Comparison of ENCODE assay signal across 1 cellular context in the genomic region with DNA sequence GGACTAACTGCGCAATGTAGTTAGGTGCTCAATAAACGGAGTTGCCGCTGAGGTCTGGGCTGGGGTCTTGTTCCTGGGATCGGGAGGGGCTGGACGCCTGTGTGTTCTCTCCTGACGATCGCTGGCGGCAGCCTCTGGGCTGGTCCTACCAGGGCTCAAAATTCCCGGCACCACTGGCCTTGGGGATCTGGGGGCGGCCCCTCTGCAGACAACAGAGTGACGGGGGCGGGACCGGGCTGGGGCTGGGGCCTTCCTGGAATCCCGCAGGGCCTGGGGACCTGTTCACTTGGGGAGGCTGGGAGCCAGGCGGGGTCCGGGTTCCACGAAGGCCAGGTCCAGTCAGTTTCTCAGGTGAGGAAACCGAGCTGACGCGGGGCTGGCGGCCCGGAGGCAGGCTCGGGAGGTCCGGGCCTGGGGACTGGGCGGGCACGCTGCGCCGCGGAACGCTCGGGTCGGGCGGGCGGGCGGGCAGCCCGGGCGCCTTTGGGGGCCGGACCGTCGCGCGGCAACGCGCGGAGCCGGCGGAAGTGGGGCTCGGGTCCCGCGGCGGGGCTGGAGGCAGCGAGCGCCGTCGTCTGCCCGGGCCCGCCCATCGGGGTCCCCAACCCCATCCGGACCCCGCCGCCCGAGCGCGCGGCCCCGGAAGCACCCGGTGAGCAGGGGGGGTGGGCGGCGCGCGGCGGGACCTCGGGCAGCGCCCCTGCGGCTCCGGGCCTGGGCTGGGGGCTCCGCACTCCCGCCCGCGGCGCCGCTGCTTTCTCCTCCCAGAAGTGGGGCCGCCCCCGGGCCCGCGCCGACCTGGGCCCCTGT.
A peak's percentile ranks its signal among the peaks of the same experiment; 100 is the strongest.
TF ChIP-seq lines count a peak whose summit lies in the region.

A gene (plus strand): TSS at position 524 of the 810 bp plus-strand sequence. CDS start 4,107 bp downstream, outside the sequence.

TF ChIP-seq in GM12878, 131 proteins besides CTCF, POLR2A, EP300 and RAD21 (continued from another document):
- TF ChIP-seq, protein P1, sequence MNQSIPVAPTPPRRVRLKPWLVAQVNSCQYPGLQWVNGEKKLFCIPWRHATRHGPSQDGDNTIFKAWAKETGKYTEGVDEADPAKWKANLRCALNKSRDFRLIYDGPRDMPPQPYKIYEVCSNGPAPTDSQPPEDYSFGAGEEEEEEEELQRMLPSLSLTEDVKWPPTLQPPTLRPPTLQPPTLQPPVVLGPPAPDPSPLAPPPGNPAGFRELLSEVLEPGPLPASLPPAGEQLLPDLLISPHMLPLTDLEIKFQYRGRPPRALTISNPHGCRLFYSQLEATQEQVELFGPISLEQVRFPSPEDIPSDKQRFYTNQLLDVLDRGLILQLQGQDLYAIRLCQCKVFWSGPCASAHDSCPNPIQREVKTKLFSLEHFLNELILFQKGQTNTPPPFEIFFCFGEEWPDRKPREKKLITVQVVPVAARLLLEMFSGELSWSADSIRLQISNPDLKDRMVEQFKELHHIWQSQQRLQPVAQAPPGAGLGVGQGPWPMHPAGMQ (IDR thresholded peaks at IDR 0.05; ENCODE audit: borderline replicate concordance), result no peak
- TF ChIP-seq DPF2 (IDR thresholded peaks at IDR 0.05) (no peak; the same call in 1 of the 2 replicates), YY1 (IDR thresholded peaks at IDR 0.05; ENCODE audit: low read depth, low read length) (0 out of 2 replicates have a peak, but pooled peaks have one; percentile 43), HCFC1 (IDR thresholded peaks at IDR 0.05; ENCODE audit: low read length) (peak; percentile 63), CREM (IDR thresholded peaks at IDR 0.05; ENCODE audit: low read depth) (no peak), STAT3 (IDR thresholded peaks at IDR 0.05; ENCODE audit: low read depth, low read length) (no peak), POLR2AphosphoS5 (IDR thresholded peaks at IDR 0.05; ENCODE audit: low read length) (no peak), ZNF207 (IDR thresholded peaks at IDR 0.05; ENCODE audit: borderline replicate concordance) (no peak), EGR1 (IDR thresholded peaks at IDR 0.05; ENCODE audit: borderline replicate concordance in 1 of 2, low read depth in 2 of 2, low read length in 2 of 2) (peak in 1 of 2 experiments; percentile 44; a peak in 1 of 3 replicates), KLF5 (IDR thresholded peaks at IDR 0.05; ENCODE audit: partially characterized antibody) (no peak), ZNF24 (IDR thresholded peaks at IDR 0.05) (no peak), BHLHE40 (IDR thresholded peaks at IDR 0.05; ENCODE audit: borderline replicate concordance in 1 of 2, low read depth in 2 of 2, low read length in 1 of 2) (0 out of 4 replicates have a peak, but pooled peaks of 1 of the 2 experiments have one; percentile 17), MTA3 (IDR thresholded peaks at IDR 0.05; ENCODE audit: borderline replicate concordance, low read length) (no peak), RAD51 (IDR thresholded peaks at IDR 0.05) (no peak), GATAD2B (conservative IDR thresholded peaks at IDR 0.05; ENCODE audit: low read depth) (peak; percentile 61; the same call in 1 of the 2 replicates), SMARCA5 (IDR thresholded peaks at IDR 0.05) (0 out of 2 replicates have a peak, but pooled peaks have one; percentile 39), IKZF1 (conservative IDR thresholded peaks at IDR 0.05) (peak; percentile 49), IRF4 (IDR thresholded peaks at IDR 0.05; ENCODE audit: low read depth, low read length) (no peak), IKZF2 (IDR thresholded peaks at IDR 0.05) (no peak), LARP7 (IDR thresholded peaks at IDR 0.05) (peak; percentile 71)
- TF ChIP-seq, protein P2, sequence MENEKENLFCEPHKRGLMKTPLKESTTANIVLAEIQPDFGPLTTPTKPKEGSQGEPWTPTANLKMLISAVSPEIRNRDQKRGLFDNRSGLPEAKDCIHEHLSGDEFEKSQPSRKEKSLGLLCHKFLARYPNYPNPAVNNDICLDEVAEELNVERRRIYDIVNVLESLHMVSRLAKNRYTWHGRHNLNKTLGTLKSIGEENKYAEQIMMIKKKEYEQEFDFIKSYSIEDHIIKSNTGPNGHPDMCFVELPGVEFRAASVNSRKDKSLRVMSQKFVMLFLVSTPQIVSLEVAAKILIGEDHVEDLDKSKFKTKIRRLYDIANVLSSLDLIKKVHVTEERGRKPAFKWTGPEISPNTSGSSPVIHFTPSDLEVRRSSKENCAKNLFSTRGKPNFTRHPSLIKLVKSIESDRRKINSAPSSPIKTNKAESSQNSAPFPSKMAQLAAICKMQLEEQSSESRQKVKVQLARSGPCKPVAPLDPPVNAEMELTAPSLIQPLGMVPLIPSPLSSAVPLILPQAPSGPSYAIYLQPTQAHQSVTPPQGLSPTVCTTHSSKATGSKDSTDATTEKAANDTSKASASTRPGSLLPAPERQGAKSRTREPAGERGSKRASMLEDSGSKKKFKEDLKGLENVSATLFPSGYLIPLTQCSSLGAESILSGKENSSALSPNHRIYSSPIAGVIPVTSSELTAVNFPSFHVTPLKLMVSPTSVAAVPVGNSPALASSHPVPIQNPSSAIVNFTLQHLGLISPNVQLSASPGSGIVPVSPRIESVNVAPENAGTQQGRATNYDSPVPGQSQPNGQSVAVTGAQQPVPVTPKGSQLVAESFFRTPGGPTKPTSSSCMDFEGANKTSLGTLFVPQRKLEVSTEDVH (IDR thresholded peaks at IDR 0.05; ENCODE audit: low read depth, partially characterized antibody), result no peak
- TF ChIP-seq, protein P3, sequence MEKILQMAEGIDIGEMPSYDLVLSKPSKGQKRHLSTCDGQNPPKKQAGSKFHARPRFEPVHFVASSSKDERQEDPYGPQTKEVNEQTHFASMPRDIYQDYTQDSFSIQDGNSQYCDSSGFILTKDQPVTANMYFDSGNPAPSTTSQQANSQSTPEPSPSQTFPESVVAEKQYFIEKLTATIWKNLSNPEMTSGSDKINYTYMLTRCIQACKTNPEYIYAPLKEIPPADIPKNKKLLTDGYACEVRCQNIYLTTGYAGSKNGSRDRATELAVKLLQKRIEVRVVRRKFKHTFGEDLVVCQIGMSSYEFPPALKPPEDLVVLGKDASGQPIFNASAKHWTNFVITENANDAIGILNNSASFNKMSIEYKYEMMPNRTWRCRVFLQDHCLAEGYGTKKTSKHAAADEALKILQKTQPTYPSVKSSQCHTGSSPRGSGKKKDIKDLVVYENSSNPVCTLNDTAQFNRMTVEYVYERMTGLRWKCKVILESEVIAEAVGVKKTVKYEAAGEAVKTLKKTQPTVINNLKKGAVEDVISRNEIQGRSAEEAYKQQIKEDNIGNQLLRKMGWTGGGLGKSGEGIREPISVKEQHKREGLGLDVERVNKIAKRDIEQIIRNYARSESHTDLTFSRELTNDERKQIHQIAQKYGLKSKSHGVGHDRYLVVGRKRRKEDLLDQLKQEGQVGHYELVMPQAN (conservative IDR thresholded peaks at IDR 0.05), result peak; percentile 76
- TF ChIP-seq, protein P4, sequence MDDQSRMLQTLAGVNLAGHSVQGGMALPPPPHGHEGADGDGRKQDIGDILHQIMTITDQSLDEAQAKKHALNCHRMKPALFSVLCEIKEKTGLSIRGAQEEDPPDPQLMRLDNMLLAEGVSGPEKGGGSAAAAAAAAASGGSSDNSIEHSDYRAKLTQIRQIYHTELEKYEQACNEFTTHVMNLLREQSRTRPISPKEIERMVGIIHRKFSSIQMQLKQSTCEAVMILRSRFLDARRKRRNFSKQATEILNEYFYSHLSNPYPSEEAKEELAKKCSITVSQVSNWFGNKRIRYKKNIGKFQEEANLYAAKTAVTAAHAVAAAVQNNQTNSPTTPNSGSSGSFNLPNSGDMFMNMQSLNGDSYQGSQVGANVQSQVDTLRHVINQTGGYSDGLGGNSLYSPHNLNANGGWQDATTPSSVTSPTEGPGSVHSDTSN (IDR thresholded peaks at IDR 0.05; ENCODE audit: insufficient replicate concordance, low read depth, low read length), result no peak
TF ChIP-seq in GM12878: peak in this region for 17.
